Comparison of ENCODE assay signal across 16 cellular contexts in genomic region chr6:17959317-17959716, GRCh38. TPM values are rescaled to one million over a fixed set of nuclear protein-coding genes. Genes with fewer than 3 reads are reported as not detected.
A peak's percentile ranks its signal among the peaks of the same experiment; 100 is the strongest.
DNase-seq lines count a peak whose midpoint lies in the region; ATAC-seq and TF ChIP-seq lines count a peak whose summit lies in the region.
"Had no signal": no experiment of that assay in that cellular context is flagged by ENCODE, and none has a peak within 500 bp of the region (broad histone marks: within the 10 kb centered on the region; RNA-seq: fewer than 3 reads in every experiment).

No MANE protein-coding gene starts in this region.

- no peak overlapping the region for H3K27ac ChIP-seq in AG04450 (ENCODE audit: low read depth, low read length)
- H3K27ac ChIP-seq in gastroesophageal sphincter, result peak overlapping the region in 3 of 4 donors; percentile 34 to 77 (median 42)
- peak overlapping the region; percentile 7 for H3K27ac ChIP-seq in rectal smooth muscle tissue (ENCODE audit: low read depth, low read length)

- H3K27me3 ChIP-seq in AG04450 (ENCODE audit: control insufficient read depth, insufficient read depth, low read length), result no peaks in the 10 kb centered on the region
- H3K27me3 ChIP-seq in gastroesophageal sphincter, result no peaks in the 10 kb centered on the region
- no peaks in the 10 kb centered on the region for H3K27me3 ChIP-seq in rectal smooth muscle tissue (ENCODE audit: control insufficient read depth, insufficient read depth, low read length)

- no peak overlapping the region for H3K4me3 ChIP-seq in AG04450 (ENCODE audit: low read depth, low read length)
- H3K4me3 ChIP-seq in choroid plexus epithelial cell (ENCODE audit: low read depth, low read length), result no peak overlapping the region
- H3K4me3 ChIP-seq in gastroesophageal sphincter, result no peak overlapping the region
- no peak overlapping the region for H3K4me3 ChIP-seq in rectal smooth muscle tissue (ENCODE audit: low read length)
- H3K4me3 ChIP-seq: GM23338 had no signal

- peaks cover 11 to 78% (median 18%) of the 10 kb centered on the region in 3 donors for H3K4me1 ChIP-seq in gastroesophageal sphincter
- H3K4me1 ChIP-seq in rectal smooth muscle tissue (ENCODE audit: control insufficient read depth, insufficient read depth, low read length), result peaks cover 19% of the 10 kb centered on the region

- no peak for TF ChIP-seq EP300 in gastroesophageal sphincter (IDR thresholded peaks at IDR 0.05)

- H3K9me3 ChIP-seq in AG04450 (ENCODE audit: control insufficient read depth, insufficient read depth, low read length) (no peaks in the 10 kb centered on the region; the same call in 1 of the 2 replicates), gastroesophageal sphincter (no peaks in the 10 kb centered on the region)

- H3K4me3 Mint-ChIP-seq in natural killer cell treated with Interleukin-12 subunit alpha and Interleukin-12 subunit beta and Interleukin-15 and Interleukin-18, amount 100 ng/mL, for 72 hours, result no peak overlapping the region
- H3K4me3 Mint-ChIP-seq: B cell; CD4-positive, alpha-beta memory T cell; GM23338 had no signal

- CTCF ChIA-PET in AG04450 (lab: Charles Lee), result no interaction called here

- TF ChIP-seq CTCF in AG04450 (IDR thresholded peaks at IDR 0.05; ENCODE audit: low read depth, low read length) (no peak), choroid plexus epithelial cell (conservative IDR thresholded peaks at IDR 0.05; ENCODE audit: low read depth, low read length) (no peak), gastroesophageal sphincter (IDR thresholded peaks at IDR 0.05) (no peak)

- DNase-seq in AG04450 (ENCODE audit: low read depth, low spot score), result peak; percentile 54
- peak; percentile 52 for DNase-seq in choroid plexus epithelial cell (ENCODE audit: low read depth)
- DNase-seq in natural killer cell treated with Interleukin-12 subunit alpha and Interleukin-12 subunit beta and Interleukin-15 and Interleukin-18, amount 100 ng/mL, for 72 hours (ENCODE audit: low spot score), result no peak
- no peak for DNase-seq in activated gamma-delta T cell treated with Interleukin-2 at 50 U/mL for 16 hours
- DNase-seq in RKO (ENCODE audit: low spot score), result no peak
- DNase-seq: 8988T; C1 segment of cervical spinal cord; CD4-positive, alpha-beta memory T cell; DMS79; EL; H7 had no signal

- H3K9me3 Mint-ChIP-seq in natural killer cell treated with Interleukin-12 subunit alpha and Interleukin-12 subunit beta and Interleukin-15 and Interleukin-18, amount 100 ng/mL, for 72 hours, result no peaks in the 10 kb centered on the region
- H3K9me3 Mint-ChIP-seq: CD4-positive, alpha-beta memory T cell; GM23338 had no signal

- H3K27ac Mint-ChIP-seq in natural killer cell treated with Interleukin-12 subunit alpha and Interleukin-12 subunit beta and Interleukin-15 and Interleukin-18, amount 100 ng/mL, for 72 hours, result no peak overlapping the region
- H3K27ac Mint-ChIP-seq: B cell; CD4-positive, alpha-beta memory T cell; GM23338 had no signal

- TF ChIP-seq POLR2A in gastroesophageal sphincter (IDR thresholded peaks at IDR 0.05), result no peak

- H3K4me1 Mint-ChIP-seq in natural killer cell treated with Interleukin-12 subunit alpha and Interleukin-12 subunit beta and Interleukin-15 and Interleukin-18, amount 100 ng/mL, for 72 hours (ENCODE audit: low read depth in 2 of 2), result peaks cover 13 to 29% of the 10 kb centered on the region in 2 donors

- H3K9ac ChIP-seq in rectal smooth muscle tissue (ENCODE audit: low read length), result no peak overlapping the region

- ATAC-seq in gastroesophageal sphincter, result no peak
- ATAC-seq in natural killer cell treated with Interleukin-12 subunit alpha and Interleukin-12 subunit beta and Interleukin-15 and Interleukin-18, amount 100 ng/mL, for 72 hours, result no peak
- no peak for ATAC-seq in GM19324 (IDR thresholded peaks at IDR 0.05; ENCODE audit: low FRiP score, unreplicated experiment)
- ATAC-seq: GM23338 had no signal

- H3K27me3 Mint-ChIP-seq in natural killer cell treated with Interleukin-12 subunit alpha and Interleukin-12 subunit beta and Interleukin-15 and Interleukin-18, amount 100 ng/mL, for 72 hours, result peaks cover 0 to 20% of the 10 kb centered on the region in 2 donors
- H3K27me3 Mint-ChIP-seq: B cell had no signal

- H3K36me3 ChIP-seq in gastroesophageal sphincter, result no peaks in the 10 kb centered on the region
- H3K36me3 ChIP-seq in rectal smooth muscle tissue (ENCODE audit: control insufficient read depth, insufficient read depth, low read length), result no peaks in the 10 kb centered on the region

- 0 to 22% methylated on average over 1 of the region's 1 CpG for WGBS in gastroesophageal sphincter (ENCODE audit: low coverage in 1 of 2), 2 donors

- no peaks in the 10 kb centered on the region for H3K36me3 Mint-ChIP-seq in natural killer cell treated with Interleukin-12 subunit alpha and Interleukin-12 subunit beta and Interleukin-15 and Interleukin-18, amount 100 ng/mL, for 72 hours
- H3K36me3 Mint-ChIP-seq: CD4-positive, alpha-beta memory T cell had no signal

- POLR2A ChIA-PET in AG04450 (lab: Yijun Ruan, JAX), result interaction anchor here (0.6 to 1.1 kb wide), 3 partner anchors 12 to 34 kb away, joined by 3 to 4 read pairs (median 4); no protein-coding TSS in a partner anchor

RNA-seq across cellular contexts. Expression of gene KIF13A, which starts 28.1 kb away (rescaled TPM):
- 56.1 and 57.7 TPM in 2 replicates for polyA plus RNA-seq in AG04450 (2011; rRNA removed)
- polyA minus RNA-seq in AG04450 (2011; rRNA and poly(A)+ RNA removed), result 77.3 and 83.1 TPM in 2 replicates
- 10 to 100 TPM; 67.7 to 98.9 (median 84.1) TPM for total RNA-seq in gastroesophageal sphincter
- 10 to 100 TPM in 1 of 2 donors, 1 to 10 TPM in 1; 8.2 to 33.6 TPM for total RNA-seq in natural killer cell treated with Interleukin-12 subunit alpha and Interleukin-12 subunit beta and Interleukin-15 and Interleukin-18, amount 100 ng/mL, for 72 hours

Comparison
In these comparisons a context has a peak if more than half of its experiments do, and no peak if none do; other contexts are left out.
1. DNase-seq: peak in AG04450 (single experiment) and choroid plexus epithelial cell (single experiment); none in natural killer cell treated with Interleukin-12 subunit alpha and Interleukin-12 subunit beta and Interleukin-15 and Interleukin-18, amount 100 ng/mL, for 72 hours (single experiment), activated gamma-delta T cell treated with Interleukin-2 at 50 U/mL for 16 hours (single experiment) and RKO (single experiment).